Comparison of ENCODE assay signal across 1 cellular context in genomic region chr5:177491429-177491945, GRCh38.
TF ChIP-seq lines count a peak whose summit lies in the region.

No MANE protein-coding gene starts in this region.

TF ChIP-seq in K562, 482 proteins besides CTCF, POLR2A, EP300 and RAD21 (continued from another document):
- no peak for TF ChIP-seq HINFP (tag; conservative IDR thresholded peaks at IDR 0.05; ENCODE audit: low read depth)
- peak; percentile 34; the same call in 1 of the 2 replicates for TF ChIP-seq ZKSCAN1 (IDR thresholded peaks at IDR 0.05; ENCODE audit: low read depth, low read length)
- peak; percentile 100 for TF ChIP-seq ZBTB7A (IDR thresholded peaks at IDR 0.05; ENCODE audit: borderline replicate concordance, control insufficient read depth, low read depth, low read length)
- peak; percentile 21 for TF ChIP-seq PCBP2 (IDR thresholded peaks at IDR 0.05; ENCODE audit: low read depth, low read length, poor library complexity, severe bottlenecking)
- TF ChIP-seq ZNF511 (CRISPR knock-in tag; IDR thresholded peaks at IDR 0.05) = peak; percentile 19; the same call in 1 of the 2 replicates
- no peak for TF ChIP-seq ZBTB11 (CRISPR knock-in tag; IDR thresholded peaks at IDR 0.05)
- TF ChIP-seq ZNF12 (CRISPR knock-in tag; IDR thresholded peaks at IDR 0.05) = no peak
- TF ChIP-seq KLF13 (tag; IDR thresholded peaks at IDR 0.05; ENCODE audit: borderline replicate concordance, low read depth) = peak; percentile 40; the same call in 1 of the 2 replicates
